Comparison of ENCODE assay signal across 10 cellular contexts in the genomic region with DNA sequence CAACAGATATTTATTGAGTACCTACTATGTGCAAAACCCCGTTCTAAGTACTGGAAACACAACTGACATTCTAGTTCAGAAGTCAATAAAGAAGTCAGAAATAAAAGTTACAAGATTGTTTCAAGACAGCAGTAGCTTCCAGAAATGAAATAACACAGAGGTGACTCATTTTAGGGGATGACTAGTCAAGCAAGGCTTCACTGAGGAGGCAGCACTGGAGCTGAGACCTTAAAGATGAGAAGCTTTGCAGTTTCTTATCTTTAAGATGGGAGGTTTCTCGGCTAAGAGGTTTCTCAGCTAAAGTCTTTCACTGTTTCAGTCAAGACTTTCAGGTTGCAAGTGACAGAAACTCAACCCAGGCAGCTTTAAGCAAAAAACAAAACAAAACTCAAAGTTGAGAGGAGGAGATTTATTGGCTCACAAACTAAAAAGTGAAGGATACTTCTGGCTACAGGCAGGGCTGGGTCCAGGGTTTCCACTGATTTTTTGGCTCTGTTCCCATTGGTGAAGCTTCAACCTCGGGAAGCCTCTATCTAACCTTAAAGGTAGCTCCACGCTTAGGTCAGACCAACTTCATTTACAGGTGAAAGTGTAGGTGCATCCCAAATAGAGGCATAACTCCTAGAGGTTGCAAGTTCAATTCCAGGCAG.
DNase-seq lines count a peak whose midpoint lies in the region; ATAC-seq and TF ChIP-seq lines count a peak whose summit lies in the region.
"Had no signal": no experiment of that assay in that cellular context is flagged by ENCODE, and none has a peak within 500 bp of the region (broad histone marks: within the 10 kb centered on the region; RNA-seq: fewer than 3 reads in every experiment).

No MANE protein-coding gene starts in this region.

- no peaks in the 10 kb centered on the region for H3K79me2 ChIP-seq in ACC112 (ENCODE audit: control insufficient read depth, insufficient read depth, low read length, unreplicated experiment)

- no peak overlapping the region for H2AFZ ChIP-seq in ACC112 (ENCODE audit: low read length, unreplicated experiment)

- peak overlapping the region; percentile 45 for H3K4me3 ChIP-seq in ACC112 (ENCODE audit: low read depth, low read length)
- H3K4me3 ChIP-seq: adrenal gland had no signal

- H3K4me1 ChIP-seq in ACC112 (ENCODE audit: control insufficient read depth, insufficient read depth, low read length, unreplicated experiment), result peaks cover 29% of the 10 kb centered on the region

- H3K36me3 ChIP-seq in ACC112 (ENCODE audit: insufficient read depth, low read length), result no peaks in the 10 kb centered on the region
- H3K36me3 ChIP-seq: adrenal gland had no signal

- peak; percentile 92 for DNase-seq in NCI-H226
- DNase-seq in fibroblast of peridontal ligament (ENCODE audit: extremely low read depth), result peak; percentile 88
- no peak for DNase-seq in stimulated activated naive CD4-positive, alpha-beta T cell treated with Interleukin-2 at 50 U/mL for 16 hours (lab: John Stamatoyannopoulos, UW)
- no peak for DNase-seq in NCI-H1436 (lab: John Stamatoyannopoulos, UW)
- no peak for DNase-seq in GM10266 (ENCODE audit: extremely low spot score)
- DNase-seq: nephron progenitor cell had no signal

- no peaks in the 10 kb centered on the region for H3K27me3 ChIP-seq in ACC112 (ENCODE audit: insufficient read depth, low read length)
- H3K27me3 ChIP-seq: adrenal gland had no signal

- no peak for TF ChIP-seq CTCF in GM10266 (IDR thresholded peaks at IDR 0.05; ENCODE audit: control insufficient read depth, insufficient read depth, low read depth, missing control alignments)

- peak overlapping the region; percentile 68 for H3K27ac ChIP-seq in ACC112 (ENCODE audit: low read depth, low read length)

- peak; percentile 55 for ATAC-seq in GM19467 (IDR thresholded peaks at IDR 0.05; ENCODE audit: unreplicated experiment)
- ATAC-seq in GM21423 (IDR thresholded peaks at IDR 0.05; ENCODE audit: unreplicated experiment), result no peak

Comparison
In these comparisons a context has a peak if more than half of its experiments do, and no peak if none do; other contexts are left out.
1. DNase-seq: peak in NCI-H226 (single experiment) and fibroblast of peridontal ligament (single experiment); none in stimulated activated naive CD4-positive, alpha-beta T cell treated with Interleukin-2 at 50 U/mL for 16 hours (single experiment), NCI-H1436 (single experiment) and GM10266 (single experiment).